Comparison of ENCODE assay signal across 14 cellular contexts in genomic region chr3:58068126-58068809, GRCh38.
DNase-seq lines count a peak whose midpoint lies in the region; ATAC-seq and TF ChIP-seq lines count a peak whose summit lies in the region.
"Had no signal": no experiment of that assay in that cellular context is flagged by ENCODE, and none has a peak within 500 bp of the region (broad histone marks: within the 10 kb centered on the region; RNA-seq: fewer than 3 reads in every experiment).

No MANE protein-coding gene starts in this region.

- no peak for TF ChIP-seq EP300 in stomach (IDR thresholded peaks at IDR 0.05)

- H3K36me3 ChIP-seq in IMR-90 (ENCODE audit: control insufficient read depth, insufficient read depth, low read length): no peaks in the 10 kb centered on the region; the same call in 1 of the 2 replicates
- no peaks in the 10 kb centered on the region for H3K36me3 ChIP-seq in ascending aorta
- no peaks in the 10 kb centered on the region for H3K36me3 ChIP-seq in right lobe of liver
- no peaks in the 10 kb centered on the region for H3K36me3 ChIP-seq in stomach

- H3K4ac ChIP-seq in IMR-90 (ENCODE audit: low read depth, low read length): peak overlapping the region; percentile 75; the same call in 1 of the 2 replicates

- no peaks in the 10 kb centered on the region for H3K27me3 ChIP-seq in IMR-90 (ENCODE audit: control insufficient read depth, insufficient read depth, low read length)
- no peaks in the 10 kb centered on the region for H3K27me3 ChIP-seq in ascending aorta
- no peaks in the 10 kb centered on the region for H3K27me3 ChIP-seq in right lobe of liver
- no peaks in the 10 kb centered on the region for H3K27me3 ChIP-seq in stomach

- TF ChIP-seq CTCF in IMR-90 (conservative IDR thresholded peaks at IDR 0.05; ENCODE audit: low read depth, low read length) (no peak), ascending aorta (IDR thresholded peaks at IDR 0.05) (no peak), right lobe of liver (IDR thresholded peaks at IDR 0.05) (no peak), stomach (IDR thresholded peaks at IDR 0.05) (no peak)

- no peaks in the 10 kb centered on the region for H3K36me3 Mint-ChIP-seq in activated T-cell treated with anti-CD3 and anti-CD28 coated beads, Interleukin-2, amount 50 U/mL, for 72 hours (ENCODE audit: insufficient read depth in 2 of 2)
- H3K36me3 Mint-ChIP-seq: stimulated activated memory B cell treated with anti-CD40 and anti-IgM and Interleukin-4, amounts not matched to agents 10 μg/mL and 1 μg/mL and 100 μg/mL, for 72 hours had no signal

- in situ Hi-C loops in IMR-90 (cut with MboI; ENCODE audit: low sequenced_read_pairs): no loop called here

- DNase-seq in IMR-90: no peak
- peak in 1 of 2 donors; percentile 62 for DNase-seq in ascending aorta (ENCODE audit: low spot score in 2 of 2)
- DNase-seq in right lobe of liver: no peak
- peak; percentile 75 for DNase-seq in stomach
- DNase-seq in activated T-cell treated with anti-CD3 and anti-CD28 coated beads, Interleukin-2, amount 50 U/mL, for 72 hours: no peak
- DNase-seq in dedifferentiated amniotic fluid mesenchymal stem cell (ENCODE audit: extremely low spot score): no peak
- no peak for DNase-seq in kidney glomerular epithelial cell (lab: John Stamatoyannopoulos, UW)
- DNase-seq: activated CD4-positive, alpha-beta T cell treated with anti-CD3 and anti-CD28 coated beads, Interleukin-2, amount 10 ng/mL, durations not matched to agents 7 days and 5 days; GDM1; HCEC 1CT; hippocampal formation; NCI-H1694 treated with DMSO at 0.1 percent for 48 hours; stimulated activated CD4-positive, alpha-beta T cell treated with anti-CD3 and anti-CD28 coated beads, Interleukin-2, amount 100 ng/mL, for 24 hours had no signal

- no peak overlapping the region for H3K4me2 ChIP-seq in IMR-90 (ENCODE audit: low read depth, low read length)

- BruUV-seq in IMR-90 (replicated peaks; lab: Mats Ljungman, UMichigan): no TSS peak

- H2BK15ac ChIP-seq in IMR-90 (ENCODE audit: low read depth, low read length): no peak overlapping the region

- intact Hi-C loops in IMR-90 (cut with micrococcal nuclease): loop anchor here (5.0 kb wide), 1 partner anchor 94 kb away; no protein-coding TSS in a partner anchor
- intact Hi-C loops in ascending aorta (cut with DNase I): no loop called here
- intact Hi-C loops in right lobe of liver (cut with DNase I): no loop called here
- intact Hi-C loops in stomach (cut with DNase I; ENCODE audit: low total_unique reads): no loop called here

- CTCF ChIA-PET in IMR-90 (lab: Yijun Ruan, JAX): no interaction called here

- POLR2A ChIA-PET in IMR-90 (lab: Charles Lee; ENCODE audit: unreplicated experiment): interaction anchor here (0.6 kb wide), 1 partner anchor 10 kb away, joined by 4 read pairs; no protein-coding TSS in a partner anchor

- no peak overlapping the region; the same call in 1 of the 2 replicates for H4K5ac ChIP-seq in IMR-90 (ENCODE audit: low read depth, low read length)

- peaks cover 63% of the 10 kb centered on the region for H4K20me1 ChIP-seq in IMR-90 (ENCODE audit: insufficient read depth, low read length)

- peak overlapping the region; percentile 54 for H2AK5ac ChIP-seq in IMR-90 (ENCODE audit: low read depth, low read length)

- H2BK5ac ChIP-seq in IMR-90 (ENCODE audit: low read depth, low read length, poor library complexity, severe bottlenecking): peak overlapping the region; percentile 61

- H3K27me3 Mint-ChIP-seq in activated T-cell treated with anti-CD3 and anti-CD28 coated beads, Interleukin-2, amount 50 U/mL, for 72 hours (ENCODE audit: low read depth): no peaks in the 10 kb centered on the region
- H3K27me3 Mint-ChIP-seq: activated CD4-positive, alpha-beta T cell treated with anti-CD3 and anti-CD28 coated beads, Interleukin-2, amount 10 ng/mL, durations not matched to agents 7 days and 5 days; stimulated activated memory B cell treated with anti-CD40 and anti-IgM and Interleukin-4, amounts not matched to agents 10 μg/mL and 1 μg/mL and 100 μg/mL, for 72 hours had no signal

- H2AK9ac ChIP-seq in IMR-90 (replicated peaks; ENCODE audit: low read depth, low read length, poor library complexity): peak overlapping the region; percentile 29

- H3K23ac ChIP-seq in IMR-90 (ENCODE audit: low read depth, low read length): peak overlapping the region; percentile 18; the same call in 1 of the 2 replicates

- H4K8ac ChIP-seq in IMR-90 (ENCODE audit: low read depth in 2 of 2, low read length in 2 of 2): 0 out of 4 replicates have a peak overlapping the region, but pooled peaks have one; percentile 38 to 43

- H3K4me3 ChIP-seq in IMR-90 (ENCODE audit: insufficient read depth, low read depth, low read length) (no peak overlapping the region), ascending aorta (no peak overlapping the region), right lobe of liver (no peak overlapping the region), stomach (no peak overlapping the region)

- H3K4me3 Mint-ChIP-seq in activated T-cell treated with anti-CD3 and anti-CD28 coated beads, Interleukin-2, amount 50 U/mL, for 72 hours: no peak overlapping the region
- H3K4me3 Mint-ChIP-seq: activated CD4-positive, alpha-beta T cell treated with anti-CD3 and anti-CD28 coated beads, Interleukin-2, amount 10 ng/mL, durations not matched to agents 7 days and 5 days; stimulated activated memory B cell treated with anti-CD40 and anti-IgM and Interleukin-4, amounts not matched to agents 10 μg/mL and 1 μg/mL and 100 μg/mL, for 72 hours had no signal

- peak overlapping the region; percentile 53 for H3K14ac ChIP-seq in IMR-90 (replicated peaks; ENCODE audit: low read depth, low read length)

- H3K9me3 ChIP-seq in IMR-90 (ENCODE audit: control insufficient read depth, insufficient read depth, low read length) (no peaks in the 10 kb centered on the region), ascending aorta (no peaks in the 10 kb centered on the region), right lobe of liver (no peaks in the 10 kb centered on the region), stomach (no peaks in the 10 kb centered on the region)

- H3K4me1 Mint-ChIP-seq in activated T-cell treated with anti-CD3 and anti-CD28 coated beads, Interleukin-2, amount 50 U/mL, for 72 hours (ENCODE audit: low read depth): peaks cover 18% of the 10 kb centered on the region

- TF ChIP-seq RAD21 in IMR-90 (IDR thresholded peaks at IDR 0.05; ENCODE audit: low read length): no peak

- TF ChIP-seq POLR2A in IMR-90 (IDR thresholded peaks at IDR 0.05; ENCODE audit: low read depth, low read length) (no peak), right lobe of liver (IDR thresholded peaks at IDR 0.05) (no peak), stomach (IDR thresholded peaks at IDR 0.05) (no peak)

- H3K27ac Mint-ChIP-seq in activated T-cell treated with anti-CD3 and anti-CD28 coated beads, Interleukin-2, amount 50 U/mL, for 72 hours: no peak overlapping the region
- H3K27ac Mint-ChIP-seq: activated CD4-positive, alpha-beta T cell treated with anti-CD3 and anti-CD28 coated beads, Interleukin-2, amount 10 ng/mL, durations not matched to agents 7 days and 5 days; stimulated activated memory B cell treated with anti-CD40 and anti-IgM and Interleukin-4, amounts not matched to agents 10 μg/mL and 1 μg/mL and 100 μg/mL, for 72 hours had no signal

- no peak overlapping the region for H3K56ac ChIP-seq in IMR-90 (ENCODE audit: extremely low read depth, insufficient read depth, low read length)

- H4K91ac ChIP-seq in IMR-90 (ENCODE audit: insufficient read depth, low read depth, low read length): 0 out of 2 replicates have a peak overlapping the region, but pooled peaks have one; percentile 32

- H3K18ac ChIP-seq in IMR-90 (ENCODE audit: low read depth, low read length): peak overlapping the region; percentile 54; the same call in 1 of the 2 replicates

- no peak overlapping the region for H2AFZ ChIP-seq in IMR-90 (replicated peaks; ENCODE audit: low read length, poor library complexity)

- H3K27ac ChIP-seq in IMR-90 (ENCODE audit: insufficient read depth, low read length) (peak overlapping the region; percentile 11; the same call in 1 of the 2 replicates), ascending aorta (peak overlapping the region; percentile 85 to 86), right lobe of liver (peak overlapping the region in 2 of 3 donors; percentile 21 to 29), stomach (peak overlapping the region in 4 of 5 donors; percentile 60 to 80 (median 78))

- H3K4me1 ChIP-seq in IMR-90 (ENCODE audit: control insufficient read depth, insufficient read depth, low read length) (peaks cover 32% of the 10 kb centered on the region), ascending aorta (peaks cover 14 to 70% of the 10 kb centered on the region in 2 donors), right lobe of liver (peaks cover 0 to 54% (median 21%) of the 10 kb centered on the region in 4 donors), stomach (peaks cover 28 to 94% (median 72%) of the 10 kb centered on the region in 4 donors)

- H2BK120ac ChIP-seq in IMR-90 (ENCODE audit: low read depth, low read length): peak overlapping the region; percentile 3; the same call in 1 of the 2 replicates

- ATAC-seq in IMR-90 (ENCODE audit: low read depth) (no peak), right lobe of liver (peak in 1 of 4 donors; percentile 21)
- ATAC-seq in activated T-cell treated with anti-CD3 and anti-CD28 coated beads, Interleukin-2, amount 50 U/mL, for 72 hours (replicated peaks in 1 of 2): no peak
- ATAC-seq: stimulated activated memory B cell treated with anti-CD40 and anti-IgM and Interleukin-4, amounts not matched to agents 10 μg/mL and 1 μg/mL and 100 μg/mL, for 72 hours had no signal

- no peaks in the 10 kb centered on the region for H3K9me3 Mint-ChIP-seq in activated T-cell treated with anti-CD3 and anti-CD28 coated beads, Interleukin-2, amount 50 U/mL, for 72 hours
- H3K9me3 Mint-ChIP-seq: activated CD4-positive, alpha-beta T cell treated with anti-CD3 and anti-CD28 coated beads, Interleukin-2, amount 10 ng/mL, durations not matched to agents 7 days and 5 days; stimulated activated memory B cell treated with anti-CD40 and anti-IgM and Interleukin-4, amounts not matched to agents 10 μg/mL and 1 μg/mL and 100 μg/mL, for 72 hours had no signal

- H3K79me1 ChIP-seq in IMR-90 (ENCODE audit: low read depth in 1 of 2, low read length in 2 of 2): peaks cover 41 to 91% of the 10 kb centered on the region in 2 experiments

- dilution Hi-C loops in IMR-90 (cut with HindIII; ENCODE audit: low sequenced_read_pairs, unreplicated experiment): no loop called here

- peaks cover 47% of the 10 kb centered on the region for H3K9me1 ChIP-seq in IMR-90 (ENCODE audit: insufficient read depth, low read length)

- 100% methylated on average over 1 of the region's 2 CpGs; no CpG with 5 or more reads in 1 of the 2 experiments for WGBS in IMR-90 (ENCODE audit: extremely low coverage in 2 of 2, insufficient read length in 1 of 2), 2 experiments
- no CpG with 5 or more reads among the region's 2 CpGs for WGBS in right lobe of liver (ENCODE audit: insufficient coverage, low coverage, low lambda C conversion rate, missing lambda C conversion rate)
- WGBS in stomach, 5 donors: 29 to 71% (median 48%) methylated on average over 2 of the region's 2 CpGs

- H3K9ac ChIP-seq in IMR-90 (ENCODE audit: low read depth, low read length): no peak overlapping the region

- H2BK20ac ChIP-seq in IMR-90 (ENCODE audit: low read depth, low read length): 0 out of 2 replicates have a peak overlapping the region, but pooled peaks have one; percentile 6

TF ChIP-seq in IMR-90, 13 proteins besides CTCF, POLR2A, EP300 and RAD21 (continues in another document):
- no peak for TF ChIP-seq SMC3 (IDR thresholded peaks at IDR 0.05; ENCODE audit: low read depth, low read length)

Comparison
In these comparisons a context has a peak if more than half of its experiments do, and no peak if none do; other contexts are left out.
1. H3K27ac ChIP-seq: peak in every context shown above with its lines; median percentile 86 in ascending aorta; 78 in stomach; 25 in right lobe of liver; 11 in IMR-90.